5 cellular contexts compared by ENCODE assay signal in genomic region chr16:33631713-33632112, GRCh38.
DNase-seq lines count a peak whose midpoint lies in the region; ATAC-seq, FAIRE-seq and TF ChIP-seq lines count a peak whose summit lies in the region.
"Not testable (repeated sequence)": the region's sequence is repeated elsewhere in the genome, so short reads cannot be mapped to it uniquely, and the experiment has no call there.

No MANE protein-coding gene starts in this region.

- not testable (repeated sequence) for H3K36me3 ChIP-seq in MG63; RWPE2 (ENCODE audit: low read depth); bronchial epithelial cell (ENCODE audit: control insufficient read depth, insufficient read depth, low read length)

- H3K4me3 ChIP-seq in MG63; RWPE2 (ENCODE audit: severe bottlenecking); bronchial epithelial cell (ENCODE audit: low read depth, low read length): not testable (repeated sequence)

- ATAC-seq in RWPE2 (ENCODE audit: low read depth): peak; percentile 80
- ATAC-seq in esophagus mucosa: peak; percentile 75

- not testable (repeated sequence) for FAIRE-seq in bronchial epithelial cell (lab: Jason Lieb, UNC)

- not testable (repeated sequence) for H3K9me3 ChIP-seq in MG63; RWPE2 (ENCODE audit: severe bottlenecking)

- DNase-seq in MG63: peak; percentile 13
- not testable (repeated sequence) for DNase-seq in RWPE2 (ENCODE audit: low spot score)
- peak; percentile 41 for DNase-seq in bronchial epithelial cell (ENCODE audit: low read depth)
- peak; percentile 0 for DNase-seq in cerebellar cortex (ENCODE audit: low spot score)

- not testable (repeated sequence) for H3K4me1 ChIP-seq in RWPE2 (ENCODE audit: insufficient read depth, poor library complexity, severe bottlenecking)

- not testable (repeated sequence) for H3K27ac ChIP-seq in RWPE2 (ENCODE audit: poor library complexity, severe bottlenecking)

- not testable (repeated sequence) for TF ChIP-seq CTCF in RWPE2 (IDR thresholded peaks at IDR 0.05; ENCODE audit: poor library complexity, severe bottlenecking); bronchial epithelial cell (IDR thresholded peaks at IDR 0.05; ENCODE audit: insufficient read depth, low read length, severe bottlenecking)

- H3K27me3 ChIP-seq in MG63; RWPE2 (ENCODE audit: insufficient read depth, poor library complexity, severe bottlenecking); bronchial epithelial cell (ENCODE audit: control insufficient read depth, insufficient read depth, low read length): not testable (repeated sequence)
